In genomic region chr7:43721193-43721806, GRCh38 we compare ENCODE assay signal across 8 cellular contexts. TPM values are rescaled to one million over a fixed set of nuclear protein-coding genes. Genes with fewer than 3 reads are reported as not detected.
A peak's percentile ranks its signal among the peaks of the same experiment; 100 is the strongest.
DNase-seq lines count a peak whose midpoint lies in the region; ATAC-seq and TF ChIP-seq lines count a peak whose summit lies in the region.

No MANE protein-coding gene starts in this region.

- H3K27ac Mint-ChIP-seq in nephron = no peak overlapping the region

- H3K9me3 Mint-ChIP-seq in nephron = peaks cover under 1% of the 10 kb centered on the region

- ATAC-seq in GM19467 (IDR thresholded peaks at IDR 0.05; ENCODE audit: unreplicated experiment) = no peak

- no peak overlapping the region for H3K4me3 Mint-ChIP-seq in nephron

- peak; percentile 52 for TF ChIP-seq CTCF in GM13977 (IDR thresholded peaks at IDR 0.05; ENCODE audit: extremely low read depth, insufficient read depth, missing control alignments)
- peak; percentile 65 to 76 (median 67) for TF ChIP-seq CTCF in nephron (IDR thresholded peaks at IDR 0.05; ENCODE audit: unreplicated experiment in 3 of 3)

- H3K4me1 Mint-ChIP-seq in nephron = peaks cover 22% of the 10 kb centered on the region

- H3K27me3 Mint-ChIP-seq in nephron (ENCODE audit: low read depth) = no peaks in the 10 kb centered on the region

- in situ Hi-C loops in GM13977 (cut with MboI; ENCODE audit: low pct_unique_long_range_greater_than_20kb, low sequenced_read_pairs, unreplicated experiment) = loop anchor here (25.0 kb wide), 1 partner anchor 784 kb away; the partner anchor contains the start of genes MRPL32 and PSMA2

- H3K36me3 Mint-ChIP-seq in nephron (ENCODE audit: low read depth) = peaks cover 36% of the 10 kb centered on the region

- DNase-seq in AG20443 (ENCODE audit: low spot score) (peak; percentile 34), GM13977 (ENCODE audit: low spot score) (peak; percentile 41), NCI-H748 treated with DMSO at 0.1 percent for 48 hours (lab: John Stamatoyannopoulos, UW) (peak; percentile 31), dermis microvascular lymphatic vessel endothelial cell (ENCODE audit: low read depth in 2 of 2) (peak; percentile 46 to 72), activated gamma-delta T cell treated with Interleukin-2 at 50 U/mL for 16 hours (no peak)
- DNase-seq in activated T-cell treated with anti-CD3 and anti-CD28 coated beads, Interleukin-2, amount 50 U/mL, for 48 hours = no peak

RNA-seq across cellular contexts. Expression of gene COA1, which starts 8.0 kb away (rescaled TPM):
- total RNA-seq in dermis microvascular lymphatic vessel endothelial cell = 30.2 and 33.6 TPM in 2 replicates

RNA-seq across cellular contexts. Expression of gene BLVRA, which starts 37.2 kb away (rescaled TPM):
- 21.6 and 24.0 TPM in 2 replicates for total RNA-seq in dermis microvascular lymphatic vessel endothelial cell

Comparison
In these comparisons a context has a peak if more than half of its experiments do, and no peak if none do; other contexts are left out.
1. DNase-seq: peak in AG20443 (single experiment), GM13977 (single experiment), NCI-H748 treated with DMSO at 0.1 percent for 48 hours (single experiment) and dermis microvascular lymphatic vessel endothelial cell (2 of 2); none in activated gamma-delta T cell treated with Interleukin-2 at 50 U/mL for 16 hours (single experiment) and activated T-cell treated with anti-CD3 and anti-CD28 coated beads, Interleukin-2, amount 50 U/mL, for 48 hours (0 of 2).